ENCODE assay signal across 8 cellular contexts in the genomic region with DNA sequence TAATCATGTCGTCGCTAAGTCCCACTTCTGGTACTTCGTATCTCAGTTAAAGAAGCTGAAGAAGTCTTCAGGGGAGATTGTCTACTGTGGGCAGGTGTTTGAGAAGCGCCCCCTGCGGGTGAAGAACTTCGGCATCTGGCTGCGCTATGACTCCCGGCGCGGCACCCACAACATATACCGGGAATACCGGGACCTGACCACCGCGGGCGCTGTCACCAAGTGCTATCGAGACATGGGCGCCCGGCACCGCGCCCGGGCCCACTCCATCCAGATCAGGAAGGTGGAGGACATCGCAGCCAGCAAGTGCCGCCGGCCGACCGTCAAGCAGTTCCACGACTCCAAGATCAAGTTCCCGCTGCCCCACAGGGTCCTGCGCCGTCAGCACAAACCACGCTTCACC. TPM values are rescaled to one million over a fixed set of nuclear protein-coding genes. Genes with fewer than 3 reads are reported as not detected.
DNase-seq lines count a peak whose midpoint lies in the region; ATAC-seq, FAIRE-seq and TF ChIP-seq lines count a peak whose summit lies in the region.

No MANE protein-coding gene starts in this region.

- no peaks in the 10 kb centered on the region for H3K27me3 ChIP-seq in HAP-1 (ENCODE audit: low read depth)

- no peak overlapping the region for H3K27ac Mint-ChIP-seq in activated CD4-positive, alpha-beta T cell treated with anti-CD3 and anti-CD28 coated beads for 36 hours
- H3K27ac Mint-ChIP-seq in neural crest cell (ENCODE audit: unreplicated experiment): no peak overlapping the region

- H3K36me3 ChIP-seq in HAP-1 (replicated peaks): no peaks in the 10 kb centered on the region

- H3K4me1 Mint-ChIP-seq in activated CD4-positive, alpha-beta T cell treated with anti-CD3 and anti-CD28 coated beads for 36 hours: peaks cover 3% of the 10 kb centered on the region
- no peaks in the 10 kb centered on the region for H3K4me1 Mint-ChIP-seq in neural crest cell

- intact Hi-C loops in activated CD4-positive, alpha-beta T cell treated with anti-CD3 and anti-CD28 coated beads for 36 hours (cut with DNase I, micrococcal nuclease): loop anchor here in 1 of 2 experiments (1.0 to 2.0 kb wide), 4 partner anchors 53 to 721 kb away; no protein-coding TSS in a partner anchor

- H3K9me3 ChIP-seq in HAP-1: no peaks in the 10 kb centered on the region; the same call in 1 of the 2 replicates

- H3K27me3 Mint-ChIP-seq in activated CD4-positive, alpha-beta T cell treated with anti-CD3 and anti-CD28 coated beads for 36 hours: peaks cover 11% of the 10 kb centered on the region
- H3K27me3 Mint-ChIP-seq in neural crest cell (ENCODE audit: low read depth): peaks cover 65% of the 10 kb centered on the region

- no peak for FAIRE-seq in urothelium cell line (lab: Jason Lieb, UNC)

- H3K36me3 Mint-ChIP-seq in activated CD4-positive, alpha-beta T cell treated with anti-CD3 and anti-CD28 coated beads for 36 hours (ENCODE audit: low read depth): no peaks in the 10 kb centered on the region
- H3K36me3 Mint-ChIP-seq in neural crest cell (ENCODE audit: low read depth): no peaks in the 10 kb centered on the region

- DNase-seq in HAP-1 (ENCODE audit: low spot score in 2 of 2) (peak; percentile 60 to 88), dermis blood vessel endothelial cell (peak; percentile 55), neural crest cell (ENCODE audit: low read depth, low spot score) (no peak), urothelium cell line (ENCODE audit: low spot score) (peak; percentile 42), NCI-H1092 treated with DMSO at 0.1 percent for 48 hours (lab: John Stamatoyannopoulos, UW) (no peak), GM19240 (ENCODE audit: insufficient read length, low spot score) (no peak), NCI-H2171 treated with DMSO at 0.1 percent for 48 hours (lab: John Stamatoyannopoulos, UW) (no peak)
- DNase-seq in activated CD4-positive, alpha-beta T cell treated with anti-CD3 and anti-CD28 coated beads for 36 hours: peak; percentile 73

- H3K4me3 Mint-ChIP-seq in activated CD4-positive, alpha-beta T cell treated with anti-CD3 and anti-CD28 coated beads for 36 hours: no peak overlapping the region
- no peak overlapping the region for H3K4me3 Mint-ChIP-seq in neural crest cell

- POLR2A ChIA-PET in activated CD4-positive, alpha-beta T cell treated with anti-CD3 and anti-CD28 coated beads for 36 hours (lab: Charles Lee): no interaction called here

- in situ Hi-C loops in HAP-1 (cut with MboI; ENCODE audit: low sequenced_read_pairs): loop anchor here (10.0 to 25.0 kb wide), 2 partner anchors 627 to 700 kb away; no protein-coding TSS in a partner anchor

- CTCF ChIA-PET in activated CD4-positive, alpha-beta T cell treated with anti-CD3 and anti-CD28 coated beads for 36 hours (lab: Charles Lee): interaction anchor here (0.9 to 2.0 kb wide), 9 partner anchors 11 to 702 kb away, joined by 3 to 9 read pairs (median 4); no protein-coding TSS in a partner anchor

- H3K4me1 ChIP-seq in HAP-1: no peaks in the 10 kb centered on the region

- TF ChIP-seq CTCF in neural crest cell (conservative IDR thresholded peaks at IDR 0.05): peak; percentile 59

- H3K4me3 ChIP-seq in HAP-1: no peak overlapping the region

- H3K9me3 Mint-ChIP-seq in activated CD4-positive, alpha-beta T cell treated with anti-CD3 and anti-CD28 coated beads for 36 hours (ENCODE audit: low read depth): no peaks in the 10 kb centered on the region
- H3K9me3 Mint-ChIP-seq in neural crest cell: no peaks in the 10 kb centered on the region

- no peak for ATAC-seq in activated CD4-positive, alpha-beta T cell treated with anti-CD3 and anti-CD28 coated beads for 36 hours

RNA-seq across cellular contexts. Expression of a gene that starts 11.3 kb away (rescaled TPM):
- under 1 TPM; 0.30 to 0.71 TPM for total RNA-seq in activated CD4-positive, alpha-beta T cell treated with anti-CD3 and anti-CD28 coated beads for 36 hours
- total RNA-seq in dermis blood vessel endothelial cell (not detected in 2 replicates), neural crest cell (9.4 and 10.2 TPM in 2 replicates)

RNA-seq across cellular contexts. Expression of a gene that starts 15.3 kb away (rescaled TPM):
- total RNA-seq in activated CD4-positive, alpha-beta T cell treated with anti-CD3 and anti-CD28 coated beads for 36 hours: under 1 TPM; 0.12 to 0.14 TPM
- 0.05 and 0.17 TPM in 2 replicates for total RNA-seq in dermis blood vessel endothelial cell
- total RNA-seq in neural crest cell: 1.7 TPM in 2 replicates

RNA-seq across cellular contexts. Expression of a gene that starts 25.5 kb away (rescaled TPM):
- total RNA-seq in activated CD4-positive, alpha-beta T cell treated with anti-CD3 and anti-CD28 coated beads for 36 hours: under 1 TPM; 0.39 to 0.58 TPM
- total RNA-seq in dermis blood vessel endothelial cell (3.3 and 4.6 TPM in 2 replicates), neural crest cell (123 and 125 TPM in 2 replicates)

Comparison
In these comparisons a context has a peak if more than half of its experiments do, and no peak if none do; other contexts are left out.
1. DNase-seq: peak in HAP-1 (2 of 2), activated CD4-positive, alpha-beta T cell treated with anti-CD3 and anti-CD28 coated beads for 36 hours (single experiment), dermis blood vessel endothelial cell (single experiment) and urothelium cell line (single experiment); none in neural crest cell (single experiment), NCI-H1092 treated with DMSO at 0.1 percent for 48 hours (single experiment), GM19240 (single experiment) and NCI-H2171 treated with DMSO at 0.1 percent for 48 hours (single experiment).
2. RNA of a gene that starts 25.5 kb away (total RNA-seq): 123 to 125 TPM in neural crest cell; 3.3 to 4.6 TPM in dermis blood vessel endothelial cell and 0.39 to 0.58 TPM in activated CD4-positive, alpha-beta T cell treated with anti-CD3 and anti-CD28 coated beads for 36 hours; every median in the first group is over 10 times any median in the second.